1 cellular context compared by ENCODE assay signal in genomic region chrX:10677490-10677889, GRCh38.
TF ChIP-seq lines count a peak whose summit lies in the region.

No MANE protein-coding gene starts in this region.

TF ChIP-seq in GM23338, 12 proteins besides CTCF, POLR2A, EP300 and RAD21 (continued from another document):
- no peak for TF ChIP-seq EZH2phosphoT487 (IDR thresholded peaks at IDR 0.05; ENCODE audit: unreplicated experiment)
- no peak for TF ChIP-seq EZH2 (IDR thresholded peaks at IDR 0.05; ENCODE audit: low read depth, unreplicated experiment)
- TF ChIP-seq ETS1 (IDR thresholded peaks at IDR 0.05): no peak
- TF ChIP-seq POLR2AphosphoS5 (IDR thresholded peaks at IDR 0.05; ENCODE audit: low read depth): no peak
- TF ChIP-seq ZNF331 (CRISPR knock-in tag; IDR thresholded peaks at IDR 0.05; ENCODE audit: low read depth): no peak
- no peak for TF ChIP-seq NANOG (IDR thresholded peaks at IDR 0.05; ENCODE audit: borderline replicate concordance)
